ENCODE assay signal across 8 cellular contexts in the genomic region with DNA sequence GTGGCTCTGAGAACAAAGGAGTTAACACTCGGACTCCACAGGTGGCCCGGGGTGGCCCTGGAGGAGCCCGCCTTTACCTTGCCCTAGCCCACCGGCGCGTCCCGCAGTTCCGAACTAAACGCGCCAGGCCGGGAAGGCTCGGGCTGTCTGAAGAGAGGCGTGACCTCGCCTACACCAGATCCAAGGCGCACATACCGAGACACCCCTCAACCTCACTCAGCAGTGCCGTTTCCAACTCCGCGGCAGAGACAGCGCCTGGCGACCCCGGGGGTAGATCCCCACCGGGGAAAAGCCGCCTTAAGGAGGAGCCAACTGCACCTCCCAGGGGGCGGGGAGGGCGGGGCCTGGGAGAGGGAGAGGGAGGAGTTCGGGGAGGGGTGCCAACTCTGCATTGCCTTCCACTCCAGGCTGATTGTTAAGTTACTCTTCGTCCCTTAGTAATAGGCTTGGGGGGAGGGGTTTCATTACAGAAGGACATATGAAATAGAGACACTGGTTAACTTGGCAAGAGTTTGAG. TPM values are rescaled to one million over a fixed set of nuclear protein-coding genes. Genes with fewer than 3 reads are reported as not detected.
DNase-seq lines count a peak whose midpoint lies in the region; ATAC-seq and TF ChIP-seq lines count a peak whose summit lies in the region.

A gene (minus strand): TSS at position 272 of the 517 bp plus-strand sequence. CDS start 1,408 bp downstream, outside the sequence.

- H3K36me3 ChIP-seq in lower lobe of right lung: peaks cover 4% of the 10 kb centered on the region

- H3K27me3 ChIP-seq in dorsolateral prefrontal cortex (no peaks in the 10 kb centered on the region), lower lobe of right lung (ENCODE audit: low read depth) (no peaks in the 10 kb centered on the region)

- no peaks in the 10 kb centered on the region for H3K9me3 Mint-ChIP-seq in activated CD4-positive, alpha-beta memory T cell treated with anti-CD3 and anti-CD28 coated beads for 36 hours

- H3K4me1 ChIP-seq in lower lobe of right lung: peaks cover 35% of the 10 kb centered on the region

- CTCF ChIA-PET in activated CD4-positive, alpha-beta memory T cell treated with anti-CD3 and anti-CD28 coated beads for 36 hours (lab: Charles Lee): interaction anchor here (0.6 to 1.2 kb wide), 2 partner anchors 41 to 82 kb away, joined by 3 to 7 read pairs; no protein-coding TSS in a partner anchor

- DNase-seq in C1 segment of cervical spinal cord (lab: John Stamatoyannopoulos, UW) (peak in 12 of 14 donors; percentile 50 to 88 (median 73)), NCI-H748 (lab: John Stamatoyannopoulos, UW; ENCODE audit: unreplicated experiment) (peak; percentile 82), dorsolateral prefrontal cortex (peak in 9 of 10 donors; percentile 38 to 74 (median 60)), lower lobe of right lung (peak; percentile 90)
- DNase-seq in activated CD4-positive, alpha-beta memory T cell treated with anti-CD3 and anti-CD28 coated beads for 36 hours: peak; percentile 91
- peak; percentile 67 to 87 (median 76) for DNase-seq in stimulated activated CD4-positive, alpha-beta T cell treated with anti-CD3 and anti-CD28 coated beads, TNF-alpha, amount 100 ng/mL, for 24 hours (ENCODE audit: low read depth in 3 of 3)

- intact Hi-C loops in activated CD4-positive, alpha-beta memory T cell treated with anti-CD3 and anti-CD28 coated beads for 36 hours (cut with micrococcal nuclease): loop anchor here (2.0 to 10.0 kb wide), 6 partner anchors 41 to 654 kb away; a partner anchor contains a TSS
- intact Hi-C loops in dorsolateral prefrontal cortex (cut with DNase I) (loop anchor here (2.0 to 10.0 kb wide), 4 partner anchors 36 to 212 kb away; no protein-coding TSS in a partner anchor), lower lobe of right lung (cut with DNase I) (no loop called here)

- H3K27ac Mint-ChIP-seq in activated CD4-positive, alpha-beta memory T cell treated with anti-CD3 and anti-CD28 coated beads for 36 hours: peak within 1 kb of the TSS; percentile 89

- TF ChIP-seq CTCF in dorsolateral prefrontal cortex (IDR thresholded peaks at IDR 0.05 in 54 of 56, conservative IDR thresholded peaks at IDR 0.05 in 2 of 56; ENCODE audit: low read depth in 1 of 56, partially characterized antibody in 56 of 56) (peak in 1 of 56 donors; percentile 7), lower lobe of right lung (IDR thresholded peaks at IDR 0.05) (no peak)

- H3K36me3 Mint-ChIP-seq in activated CD4-positive, alpha-beta memory T cell treated with anti-CD3 and anti-CD28 coated beads for 36 hours: peaks cover 14% of the 10 kb centered on the region

- POLR2A ChIA-PET in activated CD4-positive, alpha-beta memory T cell treated with anti-CD3 and anti-CD28 coated beads for 36 hours (lab: Charles Lee): interaction anchor here (0.6 to 0.8 kb wide), 3 partner anchors 11 to 249 kb away, joined by 3 to 4 read pairs (median 4); no protein-coding TSS in a partner anchor

- H3K4me3 ChIP-seq in dorsolateral prefrontal cortex (peak within 1 kb of the TSS; percentile 65 to 98 (median 93)), lower lobe of right lung (peak within 1 kb of the TSS; percentile 98)

- H3K4me3 Mint-ChIP-seq in activated CD4-positive, alpha-beta memory T cell treated with anti-CD3 and anti-CD28 coated beads for 36 hours: peak within 1 kb of the TSS; percentile 97

- H3K9me3 ChIP-seq in lower lobe of right lung: no peaks in the 10 kb centered on the region

- peaks cover 23% of the 10 kb centered on the region for H3K4me1 Mint-ChIP-seq in activated CD4-positive, alpha-beta memory T cell treated with anti-CD3 and anti-CD28 coated beads for 36 hours (ENCODE audit: low read depth)

- ATAC-seq in GM19372 (IDR thresholded peaks at IDR 0.05; ENCODE audit: low read depth, unreplicated experiment) (peak; percentile 48), HG03521 (IDR thresholded peaks at IDR 0.05; ENCODE audit: unreplicated experiment) (peak; percentile 37), lower lobe of right lung (peak; percentile 94)

- H3K27ac ChIP-seq in dorsolateral prefrontal cortex (peak within 1 kb of the TSS; percentile 65 to 99 (median 95)), lower lobe of right lung (peak within 1 kb of the TSS; percentile 92)

- peaks cover 24% of the 10 kb centered on the region for H3K27me3 Mint-ChIP-seq in activated CD4-positive, alpha-beta memory T cell treated with anti-CD3 and anti-CD28 coated beads for 36 hours

RNA-seq across cellular contexts. Expression of the gene that starts here (rescaled TPM):
- total RNA-seq in activated CD4-positive, alpha-beta memory T cell treated with anti-CD3 and anti-CD28 coated beads for 36 hours: 10 to 100 TPM; 52.6 to 53.3 TPM
- total RNA-seq in dorsolateral prefrontal cortex (100 to 1,000 TPM; 124 to 310 (median 169) TPM), lower lobe of right lung (80.2 TPM)

Comparison
In these comparisons a context has a peak if more than half of its experiments do, and no peak if none do; other contexts are left out.
1. Peak in every context shown above with its lines: DNase-seq, ATAC-seq, H3K4me3 ChIP-seq and H3K27ac ChIP-seq.
2. ATAC-seq: peak in every context shown above with its lines; median percentile 94 in lower lobe of right lung; 48 in GM19372; 37 in HG03521.